15 cellular contexts compared by ENCODE assay signal in the genomic region with DNA sequence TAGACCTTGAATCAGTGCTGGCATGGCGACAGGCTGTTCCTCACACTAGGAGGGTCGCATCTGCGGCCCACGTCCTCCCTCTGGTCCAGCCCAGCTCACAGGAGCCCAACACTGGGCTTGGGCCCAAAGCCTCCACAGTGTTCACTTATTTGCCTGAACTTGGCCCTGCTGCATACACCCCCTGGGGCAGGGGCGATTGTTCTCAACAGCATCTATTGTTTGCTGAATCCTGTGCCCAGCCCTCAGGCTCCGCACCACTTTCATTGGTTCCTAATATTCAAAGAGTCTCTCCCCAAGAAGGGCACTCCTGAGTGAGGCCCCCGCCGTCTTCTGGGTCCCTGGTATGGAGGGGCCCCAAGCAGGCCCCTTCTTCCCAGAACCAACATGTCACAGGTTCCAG.
"Had no signal": no experiment of that assay in that cellular context is flagged by ENCODE, and none has a peak within 500 bp of the region (broad histone marks: within the 10 kb centered on the region; RNA-seq: fewer than 3 reads in every experiment).

No MANE protein-coding gene starts in this region.

- H3K9me3 Mint-ChIP-seq: activated CD4-positive, alpha-beta T cell treated with anti-CD3 and anti-CD28 coated beads, Interleukin-2, amount 10 ng/mL, durations not matched to agents 7 days and 5 days; activated T-cell treated with anti-CD3 and anti-CD28 coated beads, Interleukin-2, amount 50 U/mL, for 72 hours; stimulated activated effector memory CD8-positive, alpha-beta T cell treated with anti-CD3 and anti-CD28 coated beads, Interleukin-12 subunit alpha, Interleukin-12 subunit beta, amount 100 ng/mL, for 72 hours had no signal

- DNase-seq: activated CD4-positive, alpha-beta T cell treated with anti-CD3 and anti-CD28 coated beads, Interleukin-2, amount 10 ng/mL, durations not matched to agents 7 days and 5 days; activated CD4-positive, CD25-positive, alpha-beta regulatory T cell; activated CD8-positive, alpha-beta memory T cell treated with anti-CD3 and anti-CD28 coated beads, Interleukin-2, amount 50 U/mL, for 48 hours; activated gamma-delta T cell; activated T-cell treated with anti-CD3 and anti-CD28 coated beads, Interleukin-2, amount 50 U/mL, for 72 hours; amniotic stem cell; body of pancreas; central memory CD4-positive, alpha-beta T cell; colonic mucosa; glutamatergic neuron; hypothalamus; stimulated activated CD4-positive, alpha-beta T cell treated with anti-CD3 and anti-CD28 coated beads, Interleukin-12 subunit alpha, Interleukin-12 subunit beta, amount 100 ng/mL, for 4 hours; stimulated activated CD4-positive, alpha-beta T cell treated with anti-CD3 and anti-CD28 coated beads, Interleukin-2, amount 100 ng/mL, for 24 hours had no signal

- H3K27me3 Mint-ChIP-seq: activated naive CD8-positive, alpha-beta T cell had no signal

- H3K27ac Mint-ChIP-seq: activated CD4-positive, alpha-beta T cell treated with anti-CD3 and anti-CD28 coated beads, Interleukin-2, amount 10 ng/mL, durations not matched to agents 7 days and 5 days; activated naive CD8-positive, alpha-beta T cell; activated T-cell treated with anti-CD3 and anti-CD28 coated beads, Interleukin-2, amount 50 U/mL, for 72 hours; stimulated activated effector memory CD8-positive, alpha-beta T cell treated with anti-CD3 and anti-CD28 coated beads, Interleukin-12 subunit alpha, Interleukin-12 subunit beta, amount 100 ng/mL, for 72 hours had no signal

- H3K4me1 Mint-ChIP-seq: activated CD4-positive, alpha-beta T cell treated with anti-CD3 and anti-CD28 coated beads, Interleukin-2, amount 10 ng/mL, durations not matched to agents 7 days and 5 days had no signal

- ATAC-seq: activated T-cell treated with anti-CD3 and anti-CD28 coated beads, Interleukin-2, amount 50 U/mL, for 72 hours; body of pancreas; stimulated activated effector memory CD8-positive, alpha-beta T cell treated with anti-CD3 and anti-CD28 coated beads, Interleukin-12 subunit alpha, Interleukin-12 subunit beta, amount 100 ng/mL, for 72 hours had no signal

- H3K36me3 Mint-ChIP-seq: activated naive CD8-positive, alpha-beta T cell; stimulated activated effector memory CD8-positive, alpha-beta T cell treated with anti-CD3 and anti-CD28 coated beads, Interleukin-12 subunit alpha, Interleukin-12 subunit beta, amount 100 ng/mL, for 72 hours had no signal

- H3K4me3 Mint-ChIP-seq: activated CD4-positive, alpha-beta T cell treated with anti-CD3 and anti-CD28 coated beads, Interleukin-2, amount 10 ng/mL, durations not matched to agents 7 days and 5 days; activated naive CD8-positive, alpha-beta T cell; activated T-cell treated with anti-CD3 and anti-CD28 coated beads, Interleukin-2, amount 50 U/mL, for 72 hours; stimulated activated effector memory CD8-positive, alpha-beta T cell treated with anti-CD3 and anti-CD28 coated beads, Interleukin-12 subunit alpha, Interleukin-12 subunit beta, amount 100 ng/mL, for 72 hours had no signal
